In the genomic region with DNA sequence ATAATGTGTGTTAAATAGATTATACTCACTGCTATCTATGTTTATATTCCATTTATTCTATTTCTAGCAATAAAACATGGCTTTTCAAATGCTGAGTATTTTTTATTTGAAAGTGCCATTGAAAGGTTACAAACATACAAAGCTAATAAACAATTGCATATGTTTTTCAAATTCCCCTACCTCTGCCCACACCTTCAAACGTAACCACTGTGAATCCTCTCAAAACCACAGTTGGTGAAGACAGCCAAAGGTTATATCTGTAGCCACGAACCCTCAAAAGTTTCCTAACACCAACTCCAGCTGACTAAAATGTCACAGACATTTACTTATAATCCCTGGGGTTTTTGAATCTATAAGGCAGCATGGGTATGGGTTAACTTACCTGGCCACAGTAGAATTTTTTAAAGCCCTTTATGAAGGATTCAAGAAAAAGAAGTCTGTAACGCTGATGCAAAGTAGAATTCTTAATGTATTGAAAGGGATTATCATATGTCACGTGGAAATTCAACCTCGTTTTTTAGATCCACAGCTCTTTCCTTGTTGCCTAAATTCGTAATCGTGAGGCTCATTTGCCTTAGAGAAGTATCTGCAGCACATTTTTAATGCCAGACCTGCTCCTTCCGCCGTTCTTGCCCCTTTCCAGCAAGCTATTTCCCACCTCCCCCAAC, we compare ENCODE assay signal across 8 cellular contexts.
DNase-seq lines count a peak whose midpoint lies in the region; ATAC-seq and TF ChIP-seq lines count a peak whose summit lies in the region.

No MANE protein-coding gene starts in this region.

- no peaks in the 10 kb centered on the region for H3K36me3 ChIP-seq in breast epithelium

- H3K4me1 Mint-ChIP-seq in immature natural killer cell: peaks cover 18 to 23% of the 10 kb centered on the region in 2 donors

- peak overlapping the region in 2 of 5 donors; percentile 6 to 66 for H3K4me3 Mint-ChIP-seq in immature natural killer cell

- no peak overlapping the region for H3K27ac ChIP-seq in breast epithelium

- H3K27me3 ChIP-seq in breast epithelium: no peaks in the 10 kb centered on the region

- H3K9me3 ChIP-seq in breast epithelium: no peaks in the 10 kb centered on the region

- no peaks in the 10 kb centered on the region for H3K4me1 ChIP-seq in breast epithelium

- H3K27ac Mint-ChIP-seq in immature natural killer cell: no peak overlapping the region

- TF ChIP-seq POLR2A in breast epithelium (IDR thresholded peaks at IDR 0.05): no peak

- DNase-seq in immature natural killer cell (peak; percentile 13 to 36 (median 32)), SK-N-DZ (ENCODE audit: low spot score) (no peak), DMS53 (lab: John Stamatoyannopoulos, UW) (no peak), breast epithelium (ENCODE audit: low spot score in 2 of 2) (no peak), hypothalamus (lab: John Stamatoyannopoulos, UW) (no peak)

- intact Hi-C loops in breast epithelium (cut with DNase I; ENCODE audit: low total_unique reads): no loop called here

- no peaks in the 10 kb centered on the region for H3K36me3 Mint-ChIP-seq in immature natural killer cell

- H3K4me3 ChIP-seq in breast epithelium: no peak overlapping the region

- H3K27me3 Mint-ChIP-seq in immature natural killer cell (ENCODE audit: low read depth in 3 of 3): peaks cover 2 to 8% (median 4%) of the 10 kb centered on the region in 3 donors

- H3K9me3 Mint-ChIP-seq in immature natural killer cell: peaks cover 0 to 6% (median 0%) of the 10 kb centered on the region in 6 donors

- ATAC-seq in GM18520 (IDR thresholded peaks at IDR 0.05; ENCODE audit: unreplicated experiment): peak; percentile 70
- peak; percentile 78 for ATAC-seq in GM21528 (IDR thresholded peaks at IDR 0.05; ENCODE audit: low FRiP score, unreplicated experiment)
- peak; percentile 62 for ATAC-seq in HG03439 (IDR thresholded peaks at IDR 0.05; ENCODE audit: unreplicated experiment)

- TF ChIP-seq CTCF in breast epithelium (IDR thresholded peaks at IDR 0.05): no peak

Comparison
In these comparisons a context has a peak if more than half of its experiments do, and no peak if none do; other contexts are left out.
1. DNase-seq: peak in immature natural killer cell (3 of 3); none in SK-N-DZ (single experiment), DMS53 (single experiment), breast epithelium (0 of 2) and hypothalamus (0 of 51).
2. Peak in every context shown above with its lines, with median percentiles within 50 percentile points of each other: ATAC-seq.